ENCODE assay signal across 2 cellular contexts in the genomic region with DNA sequence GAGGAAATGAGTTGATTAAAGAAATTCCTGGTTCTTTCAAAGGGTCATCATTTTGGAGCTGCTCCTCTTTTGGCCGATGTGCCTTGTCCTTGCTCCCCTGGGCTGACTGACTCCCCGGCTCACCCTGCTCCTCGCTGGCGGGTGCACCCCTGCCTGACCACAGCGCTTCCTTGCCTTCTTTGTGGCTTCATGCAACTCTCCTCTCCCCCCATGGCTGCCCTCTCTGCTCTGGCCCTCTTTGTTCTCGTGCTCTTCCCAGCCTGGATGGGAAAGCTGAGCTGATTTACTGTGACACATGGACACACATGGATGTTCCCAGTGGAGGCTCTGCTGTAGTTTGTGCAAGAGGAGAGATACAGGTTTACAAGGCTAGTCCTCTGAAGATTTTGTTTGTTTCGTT.
TF ChIP-seq lines count a peak whose summit lies in the region.

No MANE protein-coding gene starts in this region.

TF ChIP-seq in GM12878, 131 proteins besides CTCF, POLR2A, EP300 and RAD21 (continues in another document):
- TF ChIP-seq, protein P1, sequence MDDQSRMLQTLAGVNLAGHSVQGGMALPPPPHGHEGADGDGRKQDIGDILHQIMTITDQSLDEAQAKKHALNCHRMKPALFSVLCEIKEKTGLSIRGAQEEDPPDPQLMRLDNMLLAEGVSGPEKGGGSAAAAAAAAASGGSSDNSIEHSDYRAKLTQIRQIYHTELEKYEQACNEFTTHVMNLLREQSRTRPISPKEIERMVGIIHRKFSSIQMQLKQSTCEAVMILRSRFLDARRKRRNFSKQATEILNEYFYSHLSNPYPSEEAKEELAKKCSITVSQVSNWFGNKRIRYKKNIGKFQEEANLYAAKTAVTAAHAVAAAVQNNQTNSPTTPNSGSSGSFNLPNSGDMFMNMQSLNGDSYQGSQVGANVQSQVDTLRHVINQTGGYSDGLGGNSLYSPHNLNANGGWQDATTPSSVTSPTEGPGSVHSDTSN (IDR thresholded peaks at IDR 0.05; ENCODE audit: insufficient replicate concordance, low read depth, low read length) = no peak
- TF ChIP-seq, protein P2, sequence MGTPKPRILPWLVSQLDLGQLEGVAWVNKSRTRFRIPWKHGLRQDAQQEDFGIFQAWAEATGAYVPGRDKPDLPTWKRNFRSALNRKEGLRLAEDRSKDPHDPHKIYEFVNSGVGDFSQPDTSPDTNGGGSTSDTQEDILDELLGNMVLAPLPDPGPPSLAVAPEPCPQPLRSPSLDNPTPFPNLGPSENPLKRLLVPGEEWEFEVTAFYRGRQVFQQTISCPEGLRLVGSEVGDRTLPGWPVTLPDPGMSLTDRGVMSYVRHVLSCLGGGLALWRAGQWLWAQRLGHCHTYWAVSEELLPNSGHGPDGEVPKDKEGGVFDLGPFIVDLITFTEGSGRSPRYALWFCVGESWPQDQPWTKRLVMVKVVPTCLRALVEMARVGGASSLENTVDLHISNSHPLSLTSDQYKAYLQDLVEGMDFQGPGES (IDR thresholded peaks at IDR 0.05) = no peak
- TF ChIP-seq ZSCAN29 (IDR thresholded peaks at IDR 0.05) = no peak
- TF ChIP-seq, protein P3, sequence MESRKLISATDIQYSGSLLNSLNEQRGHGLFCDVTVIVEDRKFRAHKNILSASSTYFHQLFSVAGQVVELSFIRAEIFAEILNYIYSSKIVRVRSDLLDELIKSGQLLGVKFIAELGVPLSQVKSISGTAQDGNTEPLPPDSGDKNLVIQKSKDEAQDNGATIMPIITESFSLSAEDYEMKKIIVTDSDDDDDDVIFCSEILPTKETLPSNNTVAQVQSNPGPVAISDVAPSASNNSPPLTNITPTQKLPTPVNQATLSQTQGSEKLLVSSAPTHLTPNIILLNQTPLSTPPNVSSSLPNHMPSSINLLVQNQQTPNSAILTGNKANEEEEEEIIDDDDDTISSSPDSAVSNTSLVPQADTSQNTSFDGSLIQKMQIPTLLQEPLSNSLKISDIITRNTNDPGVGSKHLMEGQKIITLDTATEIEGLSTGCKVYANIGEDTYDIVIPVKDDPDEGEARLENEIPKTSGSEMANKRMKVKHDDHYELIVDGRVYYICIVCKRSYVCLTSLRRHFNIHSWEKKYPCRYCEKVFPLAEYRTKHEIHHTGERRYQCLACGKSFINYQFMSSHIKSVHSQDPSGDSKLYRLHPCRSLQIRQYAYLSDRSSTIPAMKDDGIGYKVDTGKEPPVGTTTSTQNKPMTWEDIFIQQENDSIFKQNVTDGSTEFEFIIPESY (IDR thresholded peaks at IDR 0.05) = no peak
- TF ChIP-seq, protein P4, sequence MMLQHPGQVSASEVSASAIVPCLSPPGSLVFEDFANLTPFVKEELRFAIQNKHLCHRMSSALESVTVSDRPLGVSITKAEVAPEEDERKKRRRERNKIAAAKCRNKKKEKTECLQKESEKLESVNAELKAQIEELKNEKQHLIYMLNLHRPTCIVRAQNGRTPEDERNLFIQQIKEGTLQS (IDR thresholded peaks at IDR 0.05; ENCODE audit: borderline replicate concordance, extremely low read depth, low read depth, low read length) = no peak
- no peak for TF ChIP-seq CBFB (IDR thresholded peaks at IDR 0.05; ENCODE audit: low read depth)
- TF ChIP-seq SUPT20H (IDR thresholded peaks at IDR 0.05; ENCODE audit: borderline replicate concordance, control insufficient read depth, low read depth, low read length) = no peak
- TF ChIP-seq, protein P5, sequence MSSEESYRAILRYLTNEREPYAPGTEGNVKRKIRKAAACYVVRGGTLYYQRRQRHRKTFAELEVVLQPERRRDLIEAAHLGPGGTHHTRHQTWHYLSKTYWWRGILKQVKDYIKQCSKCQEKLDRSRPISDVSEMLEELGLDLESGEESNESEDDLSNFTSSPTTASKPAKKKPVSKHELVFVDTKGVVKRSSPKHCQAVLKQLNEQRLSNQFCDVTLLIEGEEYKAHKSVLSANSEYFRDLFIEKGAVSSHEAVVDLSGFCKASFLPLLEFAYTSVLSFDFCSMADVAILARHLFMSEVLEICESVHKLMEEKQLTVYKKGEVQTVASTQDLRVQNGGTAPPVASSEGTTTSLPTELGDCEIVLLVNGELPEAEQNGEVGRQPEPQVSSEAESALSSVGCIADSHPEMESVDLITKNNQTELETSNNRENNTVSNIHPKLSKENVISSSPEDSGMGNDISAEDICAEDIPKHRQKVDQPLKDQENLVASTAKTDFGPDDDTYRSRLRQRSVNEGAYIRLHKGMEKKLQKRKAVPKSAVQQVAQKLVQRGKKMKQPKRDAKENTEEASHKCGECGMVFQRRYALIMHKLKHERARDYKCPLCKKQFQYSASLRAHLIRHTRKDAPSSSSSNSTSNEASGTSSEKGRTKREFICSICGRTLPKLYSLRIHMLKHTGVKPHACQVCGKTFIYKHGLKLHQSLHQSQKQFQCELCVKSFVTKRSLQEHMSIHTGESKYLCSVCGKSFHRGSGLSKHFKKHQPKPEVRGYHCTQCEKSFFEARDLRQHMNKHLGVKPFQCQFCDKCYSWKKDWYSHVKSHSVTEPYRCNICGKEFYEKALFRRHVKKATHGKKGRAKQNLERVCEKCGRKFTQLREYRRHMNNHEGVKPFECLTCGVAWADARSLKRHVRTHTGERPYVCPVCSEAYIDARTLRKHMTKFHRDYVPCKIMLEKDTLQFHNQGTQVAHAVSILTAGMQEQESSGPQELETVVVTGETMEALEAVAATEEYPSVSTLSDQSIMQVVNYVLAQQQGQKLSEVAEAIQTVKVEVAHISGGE (CRISPR knock-in tag; IDR thresholded peaks at IDR 0.05) = no peak
- TF ChIP-seq, protein P6, sequence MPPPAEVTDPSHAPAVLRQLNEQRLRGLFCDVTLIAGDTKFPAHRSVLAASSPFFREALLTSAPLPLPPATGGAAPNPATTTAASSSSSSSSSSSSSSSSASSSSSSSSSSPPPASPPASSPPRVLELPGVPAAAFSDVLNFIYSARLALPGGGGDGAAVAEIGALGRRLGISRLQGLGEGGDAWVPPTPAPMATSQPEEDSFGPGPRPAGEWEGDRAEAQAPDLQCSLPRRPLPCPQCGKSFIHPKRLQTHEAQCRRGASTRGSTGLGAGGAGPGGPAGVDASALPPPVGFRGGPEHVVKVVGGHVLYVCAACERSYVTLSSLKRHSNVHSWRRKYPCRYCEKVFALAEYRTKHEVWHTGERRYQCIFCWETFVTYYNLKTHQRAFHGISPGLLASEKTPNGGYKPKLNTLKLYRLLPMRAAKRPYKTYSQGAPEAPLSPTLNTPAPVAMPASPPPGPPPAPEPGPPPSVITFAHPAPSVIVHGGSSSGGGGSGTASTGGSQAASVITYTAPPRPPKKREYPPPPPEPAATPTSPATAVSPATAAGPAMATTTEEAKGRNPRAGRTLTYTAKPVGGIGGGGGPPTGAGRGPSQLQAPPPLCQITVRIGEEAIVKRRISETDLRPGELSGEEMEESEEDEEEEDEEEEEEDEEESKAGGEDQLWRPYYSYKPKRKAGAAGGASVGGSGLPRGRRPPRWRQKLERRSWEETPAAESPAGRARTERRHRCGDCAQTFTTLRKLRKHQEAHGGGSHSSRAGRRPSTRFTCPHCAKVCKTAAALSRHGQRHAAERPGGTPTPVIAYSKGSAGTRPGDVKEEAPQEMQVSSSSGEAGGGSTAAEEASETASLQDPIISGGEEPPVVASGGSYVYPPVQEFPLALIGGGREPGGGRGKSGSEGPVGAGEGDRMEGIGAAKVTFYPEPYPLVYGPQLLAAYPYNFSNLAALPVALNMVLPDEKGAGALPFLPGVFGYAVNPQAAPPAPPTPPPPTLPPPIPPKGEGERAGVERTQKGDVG (CRISPR knock-in tag; IDR thresholded peaks at IDR 0.05) = no peak
- TF ChIP-seq SREBF2 (IDR thresholded peaks at IDR 0.05; ENCODE audit: low read length) = no peak
- TF ChIP-seq HCFC1 (IDR thresholded peaks at IDR 0.05; ENCODE audit: low read length) = no peak

TF ChIP-seq in neural cell, 6 proteins besides CTCF, POLR2A, EP300 and RAD21 (continued from another document):
- TF ChIP-seq, protein P7, sequence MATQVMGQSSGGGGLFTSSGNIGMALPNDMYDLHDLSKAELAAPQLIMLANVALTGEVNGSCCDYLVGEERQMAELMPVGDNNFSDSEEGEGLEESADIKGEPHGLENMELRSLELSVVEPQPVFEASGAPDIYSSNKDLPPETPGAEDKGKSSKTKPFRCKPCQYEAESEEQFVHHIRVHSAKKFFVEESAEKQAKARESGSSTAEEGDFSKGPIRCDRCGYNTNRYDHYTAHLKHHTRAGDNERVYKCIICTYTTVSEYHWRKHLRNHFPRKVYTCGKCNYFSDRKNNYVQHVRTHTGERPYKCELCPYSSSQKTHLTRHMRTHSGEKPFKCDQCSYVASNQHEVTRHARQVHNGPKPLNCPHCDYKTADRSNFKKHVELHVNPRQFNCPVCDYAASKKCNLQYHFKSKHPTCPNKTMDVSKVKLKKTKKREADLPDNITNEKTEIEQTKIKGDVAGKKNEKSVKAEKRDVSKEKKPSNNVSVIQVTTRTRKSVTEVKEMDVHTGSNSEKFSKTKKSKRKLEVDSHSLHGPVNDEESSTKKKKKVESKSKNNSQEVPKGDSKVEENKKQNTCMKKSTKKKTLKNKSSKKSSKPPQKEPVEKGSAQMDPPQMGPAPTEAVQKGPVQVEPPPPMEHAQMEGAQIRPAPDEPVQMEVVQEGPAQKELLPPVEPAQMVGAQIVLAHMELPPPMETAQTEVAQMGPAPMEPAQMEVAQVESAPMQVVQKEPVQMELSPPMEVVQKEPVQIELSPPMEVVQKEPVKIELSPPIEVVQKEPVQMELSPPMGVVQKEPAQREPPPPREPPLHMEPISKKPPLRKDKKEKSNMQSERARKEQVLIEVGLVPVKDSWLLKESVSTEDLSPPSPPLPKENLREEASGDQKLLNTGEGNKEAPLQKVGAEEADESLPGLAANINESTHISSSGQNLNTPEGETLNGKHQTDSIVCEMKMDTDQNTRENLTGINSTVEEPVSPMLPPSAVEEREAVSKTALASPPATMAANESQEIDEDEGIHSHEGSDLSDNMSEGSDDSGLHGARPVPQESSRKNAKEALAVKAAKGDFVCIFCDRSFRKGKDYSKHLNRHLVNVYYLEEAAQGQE (IDR thresholded peaks at IDR 0.05; ENCODE audit: borderline replicate concordance) = no peak
- peak; percentile 26 for TF ChIP-seq MXI1 (conservative IDR thresholded peaks at IDR 0.05; ENCODE audit: poor library complexity, severe bottlenecking)
TF ChIP-seq in neural cell: peak in this region for 2.
